Comparison of ENCODE assay signal across 8 cellular contexts in genomic region chr19:46714523-46715106, GRCh38. TPM values are rescaled to one million over a fixed set of nuclear protein-coding genes. Genes with fewer than 3 reads are reported as not detected.
DNase-seq lines count a peak whose midpoint lies in the region; ATAC-seq lines count a peak whose summit lies in the region.

No MANE protein-coding gene starts in this region.

- H3K9me3 ChIP-seq in iPS-18a (ENCODE audit: control insufficient read depth, low read depth, low read length) = no peaks in the 10 kb centered on the region

- peak overlapping the region; percentile 47 for H3K9ac ChIP-seq in iPS-18a (ENCODE audit: low read length)

- no peaks in the 10 kb centered on the region for H3K36me3 ChIP-seq in iPS-18a (ENCODE audit: control insufficient read depth, low read depth, low read length)

- H3K36me3 Mint-ChIP-seq in activated naive CD4-positive, alpha-beta T cell treated with anti-CD3 and anti-CD28 coated beads, Interleukin-2, amount 50 U/mL, for 72 hours = peaks cover 14 to 18% of the 10 kb centered on the region in 2 donors

- H3K9me3 Mint-ChIP-seq in activated naive CD4-positive, alpha-beta T cell treated with anti-CD3 and anti-CD28 coated beads, Interleukin-2, amount 50 U/mL, for 72 hours = no peaks in the 10 kb centered on the region

- peak overlapping the region; percentile 94 to 97 for H3K27ac Mint-ChIP-seq in activated naive CD4-positive, alpha-beta T cell treated with anti-CD3 and anti-CD28 coated beads, Interleukin-2, amount 50 U/mL, for 72 hours

- no peaks in the 10 kb centered on the region for H3K27me3 ChIP-seq in iPS-18a (ENCODE audit: control insufficient read depth, insufficient read depth, low read length)

- DNase-seq in EL (peak; percentile 40), NAMALWA (ENCODE audit: low spot score) (peak; percentile 87), OCI-M2 (lab: John Stamatoyannopoulos, UW; ENCODE audit: unreplicated experiment) (no peak), NCI-H2107 (lab: John Stamatoyannopoulos, UW) (no peak)
- DNase-seq in activated naive CD4-positive, alpha-beta T cell treated with anti-CD3 and anti-CD28 coated beads, Interleukin-2, amount 50 U/mL, for 72 hours (ENCODE audit: low spot score in 2 of 2) = peak in 1 of 2 donors; percentile 65
- DNase-seq in stimulated activated CD8-positive, alpha-beta memory T cell treated with anti-CD3 and anti-CD28 coated beads, Interleukin-12 subunit alpha, Interleukin-12 subunit beta, amount 100 ng/mL, for 1 hour (ENCODE audit: low read depth) = peak; percentile 55

- peak overlapping the region; percentile 78 for H3K4me3 ChIP-seq in iPS-18a (ENCODE audit: low read length)

- peaks cover 13% of the 10 kb centered on the region for H3K4me1 ChIP-seq in iPS-18a (ENCODE audit: control insufficient read depth, low read depth, low read length)

- ATAC-seq in activated naive CD4-positive, alpha-beta T cell treated with anti-CD3 and anti-CD28 coated beads, Interleukin-2, amount 50 U/mL, for 72 hours = peak; percentile 14 to 58
- ATAC-seq in GM21367 (IDR thresholded peaks at IDR 0.05; ENCODE audit: unreplicated experiment) = no peak

- H3K27ac ChIP-seq in iPS-18a (ENCODE audit: low read length) = peak overlapping the region; percentile 13

RNA-seq across cellular contexts. Expression of gene PRKD2, which starts 2.3 kb away (rescaled TPM):
- total RNA-seq in activated naive CD4-positive, alpha-beta T cell treated with anti-CD3 and anti-CD28 coated beads, Interleukin-2, amount 50 U/mL, for 72 hours = 100 to 1,000 TPM in 1 of 2 donors, 10 to 100 TPM in 1; 76.8 to 129 TPM

RNA-seq across cellular contexts. Expression of gene FKRP, which starts 31.2 kb away (rescaled TPM):
- 1 to 10 TPM; 2.8 to 9.7 TPM for total RNA-seq in activated naive CD4-positive, alpha-beta T cell treated with anti-CD3 and anti-CD28 coated beads, Interleukin-2, amount 50 U/mL, for 72 hours

RNA-seq across cellular contexts. Expression of gene STRN4, which starts 31.6 kb away (rescaled TPM):
- 100 to 1,000 TPM in 1 of 2 donors, 10 to 100 TPM in 1; 67.3 to 117 TPM for total RNA-seq in activated naive CD4-positive, alpha-beta T cell treated with anti-CD3 and anti-CD28 coated beads, Interleukin-2, amount 50 U/mL, for 72 hours

RNA-seq across cellular contexts. Expression of gene DACT3, which starts 53.6 kb away (rescaled TPM):
- 10 to 100 TPM in 1 of 2 donors, 1 to 10 TPM in 1; 1.9 to 25.9 TPM for total RNA-seq in activated naive CD4-positive, alpha-beta T cell treated with anti-CD3 and anti-CD28 coated beads, Interleukin-2, amount 50 U/mL, for 72 hours

Comparison
In these comparisons a context has a peak if more than half of its experiments do, and no peak if none do; other contexts are left out.
1. DNase-seq: peak in EL (single experiment), NAMALWA (single experiment) and stimulated activated CD8-positive, alpha-beta memory T cell treated with anti-CD3 and anti-CD28 coated beads, Interleukin-12 subunit alpha, Interleukin-12 subunit beta, amount 100 ng/mL, for 1 hour (single experiment); none in OCI-M2 (single experiment) and NCI-H2107 (single experiment).